ENCODE assay signal across 5 cellular contexts in the genomic region with DNA sequence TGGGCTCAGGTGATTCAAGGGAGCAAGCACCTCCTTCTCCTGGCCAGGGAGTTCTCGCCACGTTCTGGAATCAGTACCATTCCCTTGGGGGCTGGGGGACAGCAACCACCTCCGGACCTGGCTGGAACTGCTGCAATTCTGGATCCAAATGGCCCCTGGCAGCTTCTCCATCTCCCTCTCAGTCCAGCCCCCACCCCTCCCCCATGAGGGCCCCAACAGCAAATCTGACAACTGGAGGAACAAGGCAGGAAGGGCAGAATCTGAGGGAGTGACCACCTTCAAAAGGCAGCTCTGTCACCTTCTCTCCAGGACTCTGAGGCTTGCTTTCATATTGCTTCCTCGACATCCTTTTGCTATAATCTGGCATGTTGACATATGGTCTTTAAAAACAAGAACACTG. TPM values are rescaled to one million over a fixed set of nuclear protein-coding genes. Genes with fewer than 3 reads are reported as not detected.
"Had no signal": no experiment of that assay in that cellular context is flagged by ENCODE, and none has a peak within 500 bp of the region (broad histone marks: within the 10 kb centered on the region; RNA-seq: fewer than 3 reads in every experiment).

No MANE protein-coding gene starts in this region.

RNA-seq across cellular contexts. Expression of a gene that starts 25.9 kb away (rescaled TPM):
- total RNA-seq: OCI-LY7, PC-3, PC-9, RPMI7951, SJCRH30 had no signal
